In the genomic region with DNA sequence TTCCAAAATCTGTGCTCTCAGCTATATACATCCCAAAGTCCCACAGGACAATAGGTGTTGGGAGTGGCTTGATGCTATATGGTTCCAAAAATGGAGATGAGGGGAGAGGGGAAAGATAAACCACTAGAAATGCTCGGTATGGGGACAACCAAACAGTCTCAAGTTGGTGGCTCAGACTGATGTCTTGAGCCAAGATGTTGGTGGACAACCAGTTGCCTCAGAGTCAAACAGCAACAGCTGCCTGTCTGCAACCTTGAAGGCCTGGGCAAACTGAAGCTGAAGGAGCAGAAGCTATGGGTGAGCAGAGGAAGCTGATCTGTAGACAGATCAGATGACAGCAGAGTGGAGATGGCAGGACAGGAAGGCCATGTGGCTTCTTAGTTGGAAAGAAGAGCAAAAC, we compare ENCODE assay signal across 30 cellular contexts. TPM values are rescaled to one million over a fixed set of nuclear protein-coding genes. Genes with fewer than 3 reads are reported as not detected.
DNase-seq lines count a peak whose midpoint lies in the region; ATAC-seq and TF ChIP-seq lines count a peak whose summit lies in the region.
"Had no signal": no experiment of that assay in that cellular context is flagged by ENCODE, and none has a peak within 500 bp of the region (broad histone marks: within the 10 kb centered on the region; RNA-seq: fewer than 3 reads in every experiment).

No MANE protein-coding gene starts in this region.

- H3K4me1 ChIP-seq in Loucy (ENCODE audit: insufficient read depth, low read length, poor library complexity, severe bottlenecking) = peaks cover 57% of the 10 kb centered on the region
- H3K4me1 ChIP-seq in endodermal cell (ENCODE audit: control insufficient read depth, insufficient read depth, low read length) = no peaks in the 10 kb centered on the region
- peaks cover 35% of the 10 kb centered on the region for H3K4me1 ChIP-seq in rectal smooth muscle tissue (ENCODE audit: control insufficient read depth, insufficient read depth, low read length)

- H3K36me3 Mint-ChIP-seq in activated CD8-positive, alpha-beta memory T cell treated with anti-CD3 and anti-CD28 coated beads, Interleukin-2, amount 10 ng/mL, durations not matched to agents 7 days and 5 days = peaks cover 33% of the 10 kb centered on the region
- H3K36me3 Mint-ChIP-seq in endodermal cell (ENCODE audit: low read depth) = peaks cover 18% of the 10 kb centered on the region

- H3K9ac ChIP-seq in Loucy (ENCODE audit: low read depth, low read length, poor library complexity, severe bottlenecking) (peak overlapping the region; percentile 97), endodermal cell (ENCODE audit: extremely low read depth, low read length, poor library complexity, severe bottlenecking) (no peak overlapping the region), rectal smooth muscle tissue (ENCODE audit: low read length) (no peak overlapping the region)
- H3K9ac ChIP-seq: GM23248 had no signal

- H3K9me3 ChIP-seq in Loucy (ENCODE audit: insufficient read depth, low read depth, low read length) (no peaks in the 10 kb centered on the region), endodermal cell (ENCODE audit: control insufficient read depth, low read length) (no peaks in the 10 kb centered on the region)
- H3K9me3 ChIP-seq: Peyer's patch had no signal

- H3K36me3 ChIP-seq in Loucy (ENCODE audit: insufficient read depth, low read length) = peaks cover 26% of the 10 kb centered on the region; the same call in 1 of the 2 replicates
- H3K36me3 ChIP-seq in endodermal cell (ENCODE audit: control insufficient read depth, insufficient read depth, low read length) = peaks cover 46% of the 10 kb centered on the region
- H3K36me3 ChIP-seq in rectal smooth muscle tissue (ENCODE audit: control insufficient read depth, insufficient read depth, low read length) = peaks cover 31% of the 10 kb centered on the region

- WGBS in endodermal cell (ENCODE audit: insufficient coverage in 1 of 2, insufficient read length in 1 of 2), 2 experiments = 77 to 100% methylated on average over 1 of the region's 1 CpG

- H3K27me3 ChIP-seq in Loucy (ENCODE audit: insufficient read depth, low read length, poor library complexity, severe bottlenecking) = no peaks in the 10 kb centered on the region
- no peaks in the 10 kb centered on the region for H3K27me3 ChIP-seq in endodermal cell (ENCODE audit: control insufficient read depth, insufficient read depth, low read length, poor library complexity, severe bottlenecking)
- H3K27me3 ChIP-seq in rectal smooth muscle tissue (ENCODE audit: control insufficient read depth, insufficient read depth, low read length) = no peaks in the 10 kb centered on the region
- H3K27me3 ChIP-seq: Peyer's patch had no signal

- no peak overlapping the region for H3K4me3 Mint-ChIP-seq in activated CD8-positive, alpha-beta memory T cell treated with anti-CD3 and anti-CD28 coated beads, Interleukin-2, amount 10 ng/mL, durations not matched to agents 7 days and 5 days
- no peak overlapping the region for H3K4me3 Mint-ChIP-seq in endodermal cell
- H3K4me3 Mint-ChIP-seq: activated CD4-positive, alpha-beta T cell treated with anti-CD3 and anti-CD28 coated beads for 36 hours; activated T-cell treated with anti-CD3 and anti-CD28 coated beads, Interleukin-2, amount 50 U/mL, for 72 hours; CD14-positive monocyte; immature natural killer cell; stimulated activated naive B cell treated with anti-CD40 and anti-IgM and Interleukin-4, amounts not matched to agents 10 μg/mL and 1 μg/mL and 100 μg/mL, for 72 hours had no signal

- peak overlapping the region; percentile 97 for H3K4me2 ChIP-seq in Loucy (ENCODE audit: low read depth, low read length, poor library complexity, severe bottlenecking)

- H3K79me2 ChIP-seq in Loucy (ENCODE audit: insufficient read depth, low read length) = peaks cover 74% of the 10 kb centered on the region

- DNase-seq in activated CD8-positive, alpha-beta memory T cell treated with anti-CD3 and anti-CD28 coated beads, Interleukin-2, amount 10 ng/mL, durations not matched to agents 7 days and 5 days = peak; percentile 34
- no peak for DNase-seq in activated CD8-positive, alpha-beta memory T cell treated with anti-CD3 and anti-CD28 coated beads, Interleukin-2, amount 50 U/mL, for 48 hours
- DNase-seq in endodermal cell (peak; percentile 5), caudate nucleus (lab: John Stamatoyannopoulos, UW) (no peak), T-helper 2 cell (no peak), NCI-H2107 treated with DMSO at 0.1 percent for 48 hours (lab: John Stamatoyannopoulos, UW; ENCODE audit: unreplicated experiment) (no peak)
- DNase-seq: activated CD4-positive, alpha-beta T cell treated with anti-CD3 and anti-CD28 coated beads for 36 hours; activated naive CD4-positive, alpha-beta T cell treated with Interleukin-2 at 50 U/mL for 16 hours; activated T-cell treated with anti-CD3 and anti-CD28 coated beads, Interleukin-2, amount 50 U/mL, for 72 hours; aorta; DND-41; effector CD8-positive, alpha-beta T cell; GF-D8; GM23248; immature natural killer cell; IMR-90; left cardiac atrium; mammary epithelial cell; MV-4-11; NCI-H1436 treated with DMSO at 0.1 percent for 48 hours; NCI-H2107; NCI-H446 treated with DMSO at 0.1 percent for 48 hours; NCI-H774; Peyer's patch; SHP77; stimulated activated naive B cell treated with anti-CD40 and anti-IgM and Interleukin-4, amounts not matched to agents 10 μg/mL and 1 μg/mL and 100 μg/mL, for 72 hours had no signal

- no peak for ATAC-seq in activated CD8-positive, alpha-beta memory T cell treated with anti-CD3 and anti-CD28 coated beads, Interleukin-2, amount 10 ng/mL, durations not matched to agents 7 days and 5 days
- ATAC-seq: activated CD4-positive, alpha-beta T cell treated with anti-CD3 and anti-CD28 coated beads for 36 hours; activated T-cell treated with anti-CD3 and anti-CD28 coated beads, Interleukin-2, amount 50 U/mL, for 72 hours; left cardiac atrium; stimulated activated naive B cell treated with anti-CD40 and anti-IgM and Interleukin-4, amounts not matched to agents 10 μg/mL and 1 μg/mL and 100 μg/mL, for 72 hours had no signal

- H3K27ac Mint-ChIP-seq in activated CD8-positive, alpha-beta memory T cell treated with anti-CD3 and anti-CD28 coated beads, Interleukin-2, amount 10 ng/mL, durations not matched to agents 7 days and 5 days = peak overlapping the region; percentile 26
- H3K27ac Mint-ChIP-seq in endodermal cell = no peak overlapping the region
- H3K27ac Mint-ChIP-seq: activated CD4-positive, alpha-beta T cell treated with anti-CD3 and anti-CD28 coated beads for 36 hours; activated T-cell treated with anti-CD3 and anti-CD28 coated beads, Interleukin-2, amount 50 U/mL, for 72 hours; progenitor cell of endocrine pancreas had no signal

- H2AFZ ChIP-seq in Loucy (ENCODE audit: low read length) = no peak overlapping the region
- H2AFZ ChIP-seq: GM23248 had no signal

- H3K27me3 Mint-ChIP-seq in activated CD8-positive, alpha-beta memory T cell treated with anti-CD3 and anti-CD28 coated beads, Interleukin-2, amount 10 ng/mL, durations not matched to agents 7 days and 5 days = no peaks in the 10 kb centered on the region
- no peaks in the 10 kb centered on the region for H3K27me3 Mint-ChIP-seq in endodermal cell (ENCODE audit: insufficient read depth)
- H3K27me3 Mint-ChIP-seq: activated CD4-positive, alpha-beta T cell treated with anti-CD3 and anti-CD28 coated beads for 36 hours; progenitor cell of endocrine pancreas; stimulated activated naive B cell treated with anti-CD40 and anti-IgM and Interleukin-4, amounts not matched to agents 10 μg/mL and 1 μg/mL and 100 μg/mL, for 72 hours had no signal

- peaks cover 8% of the 10 kb centered on the region for H3K4me1 Mint-ChIP-seq in activated CD8-positive, alpha-beta memory T cell treated with anti-CD3 and anti-CD28 coated beads, Interleukin-2, amount 10 ng/mL, durations not matched to agents 7 days and 5 days
- no peaks in the 10 kb centered on the region for H3K4me1 Mint-ChIP-seq in endodermal cell

- H3K4me3 ChIP-seq in Loucy (ENCODE audit: low read length, poor library complexity, severe bottlenecking) = peak overlapping the region; percentile 17
- no peak overlapping the region for H3K4me3 ChIP-seq in endodermal cell (ENCODE audit: low read length)
- H3K4me3 ChIP-seq in rectal smooth muscle tissue (ENCODE audit: low read length) = no peak overlapping the region
- H3K4me3 ChIP-seq: GM23248, Peyer's patch had no signal

- no peaks in the 10 kb centered on the region for H3K9me3 Mint-ChIP-seq in activated CD8-positive, alpha-beta memory T cell treated with anti-CD3 and anti-CD28 coated beads, Interleukin-2, amount 10 ng/mL, durations not matched to agents 7 days and 5 days (ENCODE audit: low read depth)
- H3K9me3 Mint-ChIP-seq in endodermal cell = no peaks in the 10 kb centered on the region
- H3K9me3 Mint-ChIP-seq: activated T-cell treated with anti-CD3 and anti-CD28 coated beads, Interleukin-2, amount 50 U/mL, for 72 hours; immature natural killer cell; stimulated activated naive B cell treated with anti-CD40 and anti-IgM and Interleukin-4, amounts not matched to agents 10 μg/mL and 1 μg/mL and 100 μg/mL, for 72 hours had no signal

- no peak for TF ChIP-seq CTCF in Loucy (conservative IDR thresholded peaks at IDR 0.05; ENCODE audit: low read length)
- no peak for TF ChIP-seq CTCF in endodermal cell (conservative IDR thresholded peaks at IDR 0.05)

- CTCF ChIA-PET in activated CD8-positive, alpha-beta memory T cell treated with anti-CD3 and anti-CD28 coated beads, Interleukin-2, amount 10 ng/mL, durations not matched to agents 7 days and 5 days (lab: Charles Lee) = interaction anchor here (1.2 to 2.2 kb wide), 2 partner anchors 19 to 68 kb away, joined by 3 to 4 read pairs; partner anchors contain the start of gene TPP1

- no peak overlapping the region for H3K27ac ChIP-seq in endodermal cell (ENCODE audit: low read depth, low read length)
- H3K27ac ChIP-seq in rectal smooth muscle tissue (ENCODE audit: low read depth, low read length) = peak overlapping the region; percentile 88
- no peak overlapping the region for H3K27ac ChIP-seq in caudate nucleus (ENCODE audit: low read depth, low read length)
- H3K27ac ChIP-seq: GM23248, Peyer's patch had no signal

- peaks cover 39% of the 10 kb centered on the region for H4K20me1 ChIP-seq in Loucy (ENCODE audit: insufficient read depth, low read length, poor library complexity, severe bottlenecking)

- H3F3A ChIP-seq in Loucy (ENCODE audit: low read depth) = 0 out of 2 replicates have a peak, but pooled peaks cover 3% of the 10 kb centered on the region

- no peaks in the 10 kb centered on the region for H3K9me2 ChIP-seq in Loucy (replicated peaks; ENCODE audit: low read depth, low read length)

RNA-seq across cellular contexts. Expression of gene RRP8, which starts 4.0 kb away (rescaled TPM):
- total RNA-seq in activated CD8-positive, alpha-beta memory T cell treated with anti-CD3 and anti-CD28 coated beads, Interleukin-2, amount 10 ng/mL, durations not matched to agents 7 days and 5 days = 10 to 100 TPM; 25.6 to 33.1 TPM
- 10 to 100 TPM; 11.0 to 12.8 TPM for total RNA-seq in endodermal cell
- 12.8 TPM for polyA plus RNA-seq in endodermal cell (2013, experiment 1 of 2)
- 12.1 TPM for polyA plus RNA-seq in endodermal cell (2013, experiment 2 of 2)

RNA-seq across cellular contexts. Expression of gene ILK, which starts 4.1 kb away (rescaled TPM):
- 100 to 1,000 TPM; 151 to 161 TPM for total RNA-seq in activated CD8-positive, alpha-beta memory T cell treated with anti-CD3 and anti-CD28 coated beads, Interleukin-2, amount 10 ng/mL, durations not matched to agents 7 days and 5 days
- 100 to 1,000 TPM; 125 to 136 TPM for total RNA-seq in endodermal cell
- polyA plus RNA-seq in endodermal cell (2013, experiment 1 of 2) = 117 TPM
- 112 TPM for polyA plus RNA-seq in endodermal cell (2013, experiment 2 of 2)

RNA-seq across cellular contexts. Expression of gene TAF10, which starts 12.6 kb away (rescaled TPM):
- total RNA-seq in activated CD8-positive, alpha-beta memory T cell treated with anti-CD3 and anti-CD28 coated beads, Interleukin-2, amount 10 ng/mL, durations not matched to agents 7 days and 5 days = 100 to 1,000 TPM; 134 to 144 TPM
- total RNA-seq in endodermal cell = 100 to 1,000 TPM; 168 to 202 TPM
- 248 TPM for polyA plus RNA-seq in endodermal cell (2013, experiment 1 of 2)
- 238 TPM for polyA plus RNA-seq in endodermal cell (2013, experiment 2 of 2)

RNA-seq across cellular contexts. Expression of gene TPP1, which starts 19.8 kb away (rescaled TPM):
- total RNA-seq in activated CD8-positive, alpha-beta memory T cell treated with anti-CD3 and anti-CD28 coated beads, Interleukin-2, amount 10 ng/mL, durations not matched to agents 7 days and 5 days = 10 to 100 TPM; 76.8 to 79.3 TPM
- 10 to 100 TPM; 68.3 to 71.0 TPM for total RNA-seq in endodermal cell
- polyA plus RNA-seq in endodermal cell (2013, experiment 1 of 2) = 52.5 TPM
- polyA plus RNA-seq in endodermal cell (2013, experiment 2 of 2) = 41.0 TPM

RNA-seq across cellular contexts. Expression of gene DCHS1, which starts 56.2 kb away (rescaled TPM):
- under 1 TPM; 0.14 to 0.32 TPM for total RNA-seq in activated CD8-positive, alpha-beta memory T cell treated with anti-CD3 and anti-CD28 coated beads, Interleukin-2, amount 10 ng/mL, durations not matched to agents 7 days and 5 days
- total RNA-seq in endodermal cell = 10 to 100 TPM; 13.7 to 14.3 TPM
- 34.9 TPM for polyA plus RNA-seq in endodermal cell (2013, experiment 1 of 2)
- 34.2 TPM for polyA plus RNA-seq in endodermal cell (2013, experiment 2 of 2)

Comparison
In these comparisons a context has a peak if more than half of its experiments do, and no peak if none do; other contexts are left out.
1. DNase-seq: peak in activated CD8-positive, alpha-beta memory T cell treated with anti-CD3 and anti-CD28 coated beads, Interleukin-2, amount 10 ng/mL, durations not matched to agents 7 days and 5 days (single experiment) and endodermal cell (single experiment); none in activated CD8-positive, alpha-beta memory T cell treated with anti-CD3 and anti-CD28 coated beads, Interleukin-2, amount 50 U/mL, for 48 hours (single experiment), caudate nucleus (0 of 61), T-helper 2 cell (0 of 5) and NCI-H2107 treated with DMSO at 0.1 percent for 48 hours (single experiment).